In genomic region chr22:23750374-23750743, GRCh38 we compare ENCODE assay signal across 9 cellular contexts. TPM values are rescaled to one million over a fixed set of nuclear protein-coding genes. Genes with fewer than 3 reads are reported as not detected.
DNase-seq lines count a peak whose midpoint lies in the region; ATAC-seq and TF ChIP-seq lines count a peak whose summit lies in the region.
"Had no signal": no experiment of that assay in that cellular context is flagged by ENCODE, and none has a peak within 500 bp of the region (broad histone marks: within the 10 kb centered on the region; RNA-seq: fewer than 3 reads in every experiment).

No MANE protein-coding gene starts in this region.

- H3K9me3 ChIP-seq in HCT116 (ENCODE audit: control insufficient read depth in 1 of 2, insufficient read depth in 1 of 2, low read depth in 1 of 2, low read length in 2 of 2) (no peaks in the 10 kb centered on the region), right cardiac atrium (ENCODE audit: control insufficient read depth, low read length) (no peaks in the 10 kb centered on the region), skeletal muscle tissue (ENCODE audit: control insufficient read depth in 3 of 3, low read length in 3 of 3) (no peaks in the 10 kb centered on the region)

- peaks cover 3% of the 10 kb centered on the region for H3K36me3 Mint-ChIP-seq in activated CD4-positive, alpha-beta memory T cell treated with anti-CD3 and anti-CD28 coated beads for 36 hours

- TF ChIP-seq CTCF in HCT116 (IDR thresholded peaks at IDR 0.05 in 2 of 3, conservative IDR thresholded peaks at IDR 0.05 in 1 of 3; ENCODE audit: borderline replicate concordance in 1 of 3, insufficient read depth in 1 of 3, low read depth in 2 of 3, low read length in 2 of 3), result no peak

- CTCF ChIA-PET in HCT116 (lab: Charles Lee), result interaction anchor here (0.8 to 1.0 kb wide), 2 partner anchors 12 to 99 kb away, joined by 3 read pairs; no protein-coding TSS in a partner anchor
- CTCF ChIA-PET in activated CD4-positive, alpha-beta memory T cell treated with anti-CD3 and anti-CD28 coated beads for 36 hours (lab: Charles Lee), result interaction anchor here (0.6 to 1.4 kb wide), 3 partner anchors 99 to 122 kb away, joined by 3 read pairs; no protein-coding TSS in a partner anchor

- peak overlapping the region; percentile 94 for H3K4me2 ChIP-seq in HCT116 (ENCODE audit: low read length)

- WGBS in right cardiac atrium, result 14% methylated on average over 7 of the region's 7 CpGs

- no peaks in the 10 kb centered on the region for H3K79me2 ChIP-seq in HCT116 (ENCODE audit: insufficient read depth, low read length)

- H3K9ac ChIP-seq in HCT116 (ENCODE audit: low read length) (peak overlapping the region; percentile 92), skeletal muscle tissue (ENCODE audit: low read depth in 1 of 3, low read length in 3 of 3) (peak overlapping the region; percentile 75 to 84 (median 77))

- no peaks in the 10 kb centered on the region for H3K27me3 ChIP-seq in HCT116 (ENCODE audit: insufficient read depth, low read length)
- no peaks in the 10 kb centered on the region for H3K27me3 ChIP-seq in right cardiac atrium (ENCODE audit: control insufficient read depth, insufficient read depth)
- H3K27me3 ChIP-seq in skeletal muscle tissue (ENCODE audit: control insufficient read depth in 3 of 3, insufficient read depth in 3 of 3, low read length in 3 of 3), result no peaks in the 10 kb centered on the region

- no peaks in the 10 kb centered on the region for H3K9me3 Mint-ChIP-seq in activated CD4-positive, alpha-beta memory T cell treated with anti-CD3 and anti-CD28 coated beads for 36 hours

- RAD21 ChIA-PET in HCT116 (lab: Charles Lee; ENCODE audit: low non-redundant PET in 1 of 2, low total read pairs in 2 of 2, uncharacterized antibody in 2 of 2, unreplicated experiment in 2 of 2), result no interaction called here

- H3K27me3 Mint-ChIP-seq in activated CD4-positive, alpha-beta memory T cell treated with anti-CD3 and anti-CD28 coated beads for 36 hours, result no peaks in the 10 kb centered on the region

- no peaks in the 10 kb centered on the region for H4K20me1 ChIP-seq in HCT116 (ENCODE audit: insufficient read depth)

- peak overlapping the region; percentile 71 for H3K4me3 Mint-ChIP-seq in activated CD4-positive, alpha-beta memory T cell treated with anti-CD3 and anti-CD28 coated beads for 36 hours

- peak overlapping the region; percentile 65 to 82 for H3K4me3 ChIP-seq in HCT116 (replicated peaks in 1 of 2; ENCODE audit: low read depth in 1 of 2, low read length in 2 of 2)
- H3K4me3 ChIP-seq in right cardiac atrium (ENCODE audit: low read length), result peak overlapping the region; percentile 88
- H3K4me3 ChIP-seq in skeletal muscle tissue (ENCODE audit: low read length in 3 of 3), result peak overlapping the region; percentile 84 to 89 (median 84)

- TF ChIP-seq POLR2A in HCT116 (IDR thresholded peaks at IDR 0.05; ENCODE audit: borderline replicate concordance, extremely low read depth, insufficient read depth, insufficient read length), result no peak

- H3K9me2 ChIP-seq in HCT116 (ENCODE audit: insufficient read depth), result no peaks in the 10 kb centered on the region

- no peak for ATAC-seq in HCT116
- ATAC-seq in right cardiac atrium, result peak in 1 of 2 donors; percentile 7
- no peak for ATAC-seq in GM21723 (IDR thresholded peaks at IDR 0.05; ENCODE audit: unreplicated experiment)

- DNase-seq in HCT116 (ENCODE audit: low read depth, low spot score) (no peak), right cardiac atrium (no peak), DMS114 treated with DMSO at 0.1 percent for 48 hours (lab: John Stamatoyannopoulos, UW; ENCODE audit: unreplicated experiment) (no peak), mesenteric fat pad (ENCODE audit: low spot score) (no peak), HPDE6-E6E7 (ENCODE audit: extremely low spot score) (no peak)
- DNase-seq in activated CD4-positive, alpha-beta memory T cell treated with anti-CD3 and anti-CD28 coated beads for 36 hours, result no peak

- POLR2A ChIA-PET in HCT116 (lab: Charles Lee), result interaction anchor here (0.9 kb wide), 2 partner anchors 33 to 108 kb away, joined by 3 read pairs; partner anchors contain the start of gene SLC2A11
- POLR2A ChIA-PET in activated CD4-positive, alpha-beta memory T cell treated with anti-CD3 and anti-CD28 coated beads for 36 hours (lab: Charles Lee), result interaction anchor here (0.6 kb wide), 3 partner anchors 9 to 36 kb away, joined by 3 to 4 read pairs (median 3); partner anchors contain the start of gene SMARCB1

- BruUV-seq in HCT116 (replicated peaks; lab: Mats Ljungman, UMichigan), result TSS peak; percentile 80

- H3K27ac Mint-ChIP-seq in activated CD4-positive, alpha-beta memory T cell treated with anti-CD3 and anti-CD28 coated beads for 36 hours, result peak overlapping the region; percentile 8

- H3K36me3 ChIP-seq in HCT116 (ENCODE audit: control insufficient read depth in 1 of 2, insufficient read depth in 2 of 2, low read length in 2 of 2) (no peaks in the 10 kb centered on the region), skeletal muscle tissue (ENCODE audit: control insufficient read depth in 3 of 3, insufficient read depth in 3 of 3, low read length in 3 of 3) (no peaks in the 10 kb centered on the region)

- H3K27ac ChIP-seq in HCT116 (ENCODE audit: low read depth, low read length), result peak overlapping the region; percentile 53
- H3K27ac ChIP-seq in right cardiac atrium (ENCODE audit: low read length), result peak overlapping the region; percentile 13
- peak overlapping the region; percentile 79 for H3K27ac ChIP-seq in skeletal muscle tissue (ENCODE audit: low read depth, low read length)

- peaks cover 8 to 25% of the 10 kb centered on the region in 2 experiments for H3K4me1 ChIP-seq in HCT116 (ENCODE audit: control insufficient read depth in 1 of 2, insufficient read depth in 2 of 2, low read length in 2 of 2)
- H3K4me1 ChIP-seq in right cardiac atrium (ENCODE audit: control insufficient read depth, insufficient read depth, low read length), result no peaks in the 10 kb centered on the region
- H3K4me1 ChIP-seq in skeletal muscle tissue (ENCODE audit: control insufficient read depth in 3 of 3, insufficient read depth in 3 of 3, low read length in 3 of 3), result peaks cover 5 to 17% (median 11%) of the 10 kb centered on the region in 3 donors

- intact Hi-C loops in HCT116 (cut with micrococcal nuclease) (no loop called here), right cardiac atrium (cut with DNase I) (no loop called here)
- intact Hi-C loops in activated CD4-positive, alpha-beta memory T cell treated with anti-CD3 and anti-CD28 coated beads for 36 hours (cut with micrococcal nuclease), result no loop called here

- peaks cover 12% of the 10 kb centered on the region for H3K4me1 Mint-ChIP-seq in activated CD4-positive, alpha-beta memory T cell treated with anti-CD3 and anti-CD28 coated beads for 36 hours (ENCODE audit: low read depth)

- H2AFZ ChIP-seq in HCT116 (ENCODE audit: low read depth, low read length, poor library complexity, severe bottlenecking), result no peak overlapping the region

- TF ChIP-seq RAD21 in HCT116 (IDR thresholded peaks at IDR 0.05; ENCODE audit: low read depth), result no peak

TF ChIP-seq in HCT116, 20 proteins besides CTCF, POLR2A, EP300 and RAD21 (continues in another document):
- TF ChIP-seq MAX (IDR thresholded peaks at IDR 0.05), result no peak
- no peak for TF ChIP-seq SRF (IDR thresholded peaks at IDR 0.05; ENCODE audit: low read depth)
- no peak for TF ChIP-seq EZH2 (IDR thresholded peaks at IDR 0.05)
- no peak for TF ChIP-seq SIN3A (IDR thresholded peaks at IDR 0.05; ENCODE audit: low read depth)
- no peak for TF ChIP-seq YY1 (IDR thresholded peaks at IDR 0.05; ENCODE audit: extremely low read depth, insufficient replicate concordance, low read depth, low read length)
- TF ChIP-seq TCF7L2 (IDR thresholded peaks at IDR 0.05; ENCODE audit: borderline replicate concordance, extremely low read depth, insufficient read depth, insufficient read length), result no peak

RNA-seq across cellular contexts. Expression of gene ZNF70, which starts 0.6 kb away (rescaled TPM):
- total RNA-seq in HCT116 (2021; ENCODE audit: unreplicated experiment), result 3.2 TPM
- polyA plus RNA-seq in HCT116 (2012), result 0.94 and 1.4 TPM in 2 replicates
- 1 to 10 TPM; 1.2 to 1.3 TPM for total RNA-seq in activated CD4-positive, alpha-beta memory T cell treated with anti-CD3 and anti-CD28 coated beads for 36 hours
- total RNA-seq in right cardiac atrium, result 1 to 10 TPM; 5.6 to 6.3 (median 6.1) TPM
- 1.9 TPM for polyA plus RNA-seq in right cardiac atrium
- total RNA-seq in skeletal muscle tissue, result 3.1 TPM
- total RNA-seq in mesenteric fat pad, result 7.8 TPM

RNA-seq across cellular contexts. Expression of gene VPREB3, which starts 3.9 kb away (rescaled TPM):
- total RNA-seq in HCT116 (2021; ENCODE audit: unreplicated experiment), result 2.4 TPM
- polyA plus RNA-seq in HCT116 (2012), result 3.7 and 4.1 TPM in 2 replicates
- total RNA-seq in activated CD4-positive, alpha-beta memory T cell treated with anti-CD3 and anti-CD28 coated beads for 36 hours, result not detected
- under 1 TPM in 2 of 4 donors, not detected in 2; 0.40 to 0.41 TPM for total RNA-seq in right cardiac atrium
- polyA plus RNA-seq in right cardiac atrium, result 0.61 TPM
- total RNA-seq in skeletal muscle tissue, result not detected
- total RNA-seq in mesenteric fat pad, result not detected
- total RNA-seq: dermis microvascular lymphatic vessel endothelial cell had no signal

RNA-seq across cellular contexts. Expression of gene C22orf15, which starts 12.4 kb away (rescaled TPM):
- not detected for total RNA-seq in HCT116 (2021; ENCODE audit: unreplicated experiment)
- polyA plus RNA-seq in HCT116 (2012), result 0.23 and 0.24 TPM in 2 replicates
- total RNA-seq in activated CD4-positive, alpha-beta memory T cell treated with anti-CD3 and anti-CD28 coated beads for 36 hours, result under 1 TPM; 0.31 to 0.90 TPM
- total RNA-seq in right cardiac atrium, result under 1 TPM in 1 of 4 donors, not detected in 3; 0.21 TPM
- polyA plus RNA-seq in right cardiac atrium, result not detected
- total RNA-seq in skeletal muscle tissue, result not detected
- total RNA-seq in mesenteric fat pad, result not detected

RNA-seq across cellular contexts. Expression of gene CHCHD10, which starts 17.4 kb away (rescaled TPM):
- total RNA-seq in HCT116 (2021; ENCODE audit: unreplicated experiment), result 279 TPM
- polyA plus RNA-seq in HCT116 (2012), result 397 and 460 TPM in 2 replicates
- total RNA-seq in activated CD4-positive, alpha-beta memory T cell treated with anti-CD3 and anti-CD28 coated beads for 36 hours, result 100 to 1,000 TPM; 144 to 157 TPM
- 1,000 to 10,000 TPM in 3 of 4 donors, 100 to 1,000 TPM in 1; 993 to 1,434 (median 1,175) TPM for total RNA-seq in right cardiac atrium
- 1,153 TPM for polyA plus RNA-seq in right cardiac atrium
- 3.7 TPM for total RNA-seq in skeletal muscle tissue
- 357 TPM for total RNA-seq in mesenteric fat pad

RNA-seq across cellular contexts. Expression of gene MMP11, which starts 22.3 kb away (rescaled TPM):
- total RNA-seq in HCT116 (2021; ENCODE audit: unreplicated experiment) (7.4 TPM), right cardiac atrium (10 to 100 TPM in 2 of 4 donors, 1 to 10 TPM in 2; 2.8 to 15.4 (median 11.5) TPM), skeletal muscle tissue (6.3 TPM), mesenteric fat pad (5.7 TPM)
- 6.2 and 8.3 TPM in 2 replicates for polyA plus RNA-seq in HCT116 (2012)
- total RNA-seq in activated CD4-positive, alpha-beta memory T cell treated with anti-CD3 and anti-CD28 coated beads for 36 hours, result 1 to 10 TPM in 1 of 2 experiments, under 1 TPM in 1; 0.70 to 1.0 TPM
- polyA plus RNA-seq in right cardiac atrium, result 5.9 TPM

Comparison
In these comparisons a context has a peak if more than half of its experiments do, and no peak if none do; other contexts are left out.
1. H3K27ac ChIP-seq: peak in every context shown above with its lines; median percentile 79 in skeletal muscle tissue; 53 in HCT116; 13 in right cardiac atrium.